In the genomic region with DNA sequence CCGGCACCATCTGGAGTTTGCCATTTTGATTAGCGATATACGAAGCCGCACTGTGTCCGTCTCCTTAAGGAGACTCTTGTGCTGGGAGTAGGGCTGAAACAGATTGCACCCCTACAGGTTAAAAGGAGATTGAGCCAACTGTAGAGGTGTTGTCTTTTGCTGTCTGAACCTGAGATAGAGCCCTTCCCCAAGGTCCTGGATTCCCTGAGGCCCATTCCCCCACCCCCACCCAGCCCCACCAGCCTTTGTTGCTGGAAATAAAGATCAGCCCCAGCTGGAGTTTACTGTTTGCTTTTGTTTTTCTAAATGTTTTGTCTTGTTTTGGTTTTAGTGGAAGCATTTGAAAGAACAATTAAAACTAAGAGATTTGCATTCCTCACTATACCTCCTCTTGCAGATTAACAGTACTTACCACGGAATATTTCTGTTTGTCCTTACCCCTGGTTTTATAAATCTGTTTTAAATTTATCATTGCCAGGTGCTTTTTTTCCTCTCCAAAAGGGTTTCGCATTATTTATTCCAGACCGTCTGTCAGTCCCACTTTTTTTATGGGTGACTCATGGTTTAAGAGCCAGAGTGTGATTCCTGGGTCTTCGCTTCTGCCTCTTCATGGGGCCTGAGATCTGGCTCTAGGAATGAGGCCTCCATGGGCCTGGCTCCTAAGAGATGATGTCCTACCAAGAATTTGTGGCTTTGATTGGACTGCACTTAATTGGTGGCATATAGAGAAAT, we compare ENCODE assay signal across 18 cellular contexts.
A peak's percentile ranks its signal among the peaks of the same experiment; 100 is the strongest.
DNase-seq lines count a peak whose midpoint lies in the region; ATAC-seq and TF ChIP-seq lines count a peak whose summit lies in the region.
"Had no signal": no experiment of that assay in that cellular context is flagged by ENCODE, and none has a peak within 500 bp of the region (broad histone marks: within the 10 kb centered on the region; RNA-seq: fewer than 3 reads in every experiment).

No MANE protein-coding gene starts in this region.

- H3K36me3 ChIP-seq in H7 (replicated peaks; ENCODE audit: control insufficient read depth, insufficient read depth, low read length): peaks cover 36% of the 10 kb centered on the region
- peaks cover 49% of the 10 kb centered on the region for H3K36me3 ChIP-seq in iPS-15b (ENCODE audit: control insufficient read depth, insufficient read depth, low read length)
- no peaks in the 10 kb centered on the region for H3K36me3 ChIP-seq in PC-9 (ENCODE audit: low read depth)

- CTCF ChIA-PET in WTC11 (lab: Charles Lee) (no interaction called here), PC-9 (lab: Charles Lee) (no interaction called here)

- H3K4me3 ChIP-seq in H7 (ENCODE audit: insufficient read depth, low read depth, low read length): no peak overlapping the region
- peak overlapping the region; percentile 28 for H3K4me3 ChIP-seq in iPS-15b (ENCODE audit: low read depth, low read length)
- no peak overlapping the region for H3K4me3 ChIP-seq in PC-9
- H3K4me3 ChIP-seq: gastroesophageal sphincter, thyroid gland had no signal

- no peak overlapping the region; the same call in 1 of the 2 replicates for H3K4me3 Mint-ChIP-seq in WTC11
- H3K4me3 Mint-ChIP-seq: activated CD8-positive, alpha-beta T cell treated with anti-CD3 and anti-CD28 coated beads, Interleukin-2, amount 10 ng/mL, durations not matched to agents 7 days and 5 days had no signal

- no peak overlapping the region for H3K27ac ChIP-seq in PC-9
- H3K27ac ChIP-seq: brain microvascular endothelial cell, gastroesophageal sphincter, neutrophil, thyroid gland had no signal

- no peaks in the 10 kb centered on the region for H3K9me2 ChIP-seq in PC-9 (ENCODE audit: insufficient read depth)

- peak; percentile 16 for DNase-seq in A172 (ENCODE audit: low spot score)
- peak; percentile 78 for DNase-seq in H7
- no peak for DNase-seq in WTC11 (ENCODE audit: low spot score)
- DNase-seq in PC-9: no peak
- DNase-seq in foreskin melanocyte: no peak
- DNase-seq: activated CD8-positive, alpha-beta T cell treated with anti-CD3 and anti-CD28 coated beads, Interleukin-2, amount 10 ng/mL, durations not matched to agents 7 days and 5 days; activated gamma-delta T cell treated with Interleukin-2 at 50 U/mL for 16 hours; brain microvascular endothelial cell; Caco-2; kidney; NCI-H1092 treated with DMSO at 0.1 percent for 48 hours; stimulated activated CD4-positive, alpha-beta T cell treated with anti-CD3 and anti-CD28 coated beads, Interleukin-2, amount 100 ng/mL, for 24 hours; thyroid gland had no signal

- H3K9me3 ChIP-seq in iPS-15b (ENCODE audit: control insufficient read depth, insufficient read depth, low read length) (no peaks in the 10 kb centered on the region), PC-9 (ENCODE audit: insufficient read depth, low read depth) (no peaks in the 10 kb centered on the region)
- H3K9me3 ChIP-seq: Caco-2, gastroesophageal sphincter, neutrophil, thyroid gland had no signal

- no peak overlapping the region for H3K9ac ChIP-seq in iPS-15b (ENCODE audit: low read depth, low read length)

- TF ChIP-seq CTCF in WTC11 (IDR thresholded peaks at IDR 0.05) (no peak), PC-9 (conservative IDR thresholded peaks at IDR 0.05) (no peak)

- no peak overlapping the region for H2AFZ ChIP-seq in PC-9

- intact Hi-C loops in PC-9 (cut with micrococcal nuclease; ENCODE audit: unreplicated experiment): no loop called here

- H3K4me1 Mint-ChIP-seq in WTC11: peaks cover 67% of the 10 kb centered on the region

- H3K9me3 Mint-ChIP-seq in WTC11: no peaks in the 10 kb centered on the region

- no peaks in the 10 kb centered on the region for H3F3A ChIP-seq in PC-9 (ENCODE audit: insufficient read depth, low read depth)

- ATAC-seq in WTC11: peak; percentile 71
- ATAC-seq in GM18867 (IDR thresholded peaks at IDR 0.05; ENCODE audit: unreplicated experiment): no peak
- ATAC-seq in HG02981 (IDR thresholded peaks at IDR 0.05; ENCODE audit: unreplicated experiment): no peak
- ATAC-seq: activated CD8-positive, alpha-beta T cell treated with anti-CD3 and anti-CD28 coated beads, Interleukin-2, amount 10 ng/mL, durations not matched to agents 7 days and 5 days; gastroesophageal sphincter had no signal

- H3K36me3 Mint-ChIP-seq in WTC11: peaks cover 52% of the 10 kb centered on the region

- no peaks in the 10 kb centered on the region; the same call in 1 of the 2 replicates for H3K27me3 Mint-ChIP-seq in WTC11 (ENCODE audit: low read depth)

- H3K4me1 ChIP-seq in iPS-15b (ENCODE audit: control insufficient read depth, insufficient read depth, low read length): peaks cover 38% of the 10 kb centered on the region
- no peaks in the 10 kb centered on the region for H3K4me1 ChIP-seq in PC-9 (replicated peaks; ENCODE audit: insufficient read depth)
- H3K4me1 ChIP-seq: Caco-2 had no signal

- H3K79me2 ChIP-seq in PC-9 (ENCODE audit: low read depth): no peaks in the 10 kb centered on the region; the same call in 1 of the 2 replicates

- H3K4me2 ChIP-seq in PC-9: no peak overlapping the region

- 0 out of 2 replicates have a peak overlapping the region, but pooled peaks have one; percentile 78 for H3K27ac Mint-ChIP-seq in WTC11

- no TSS peak for BruUV-seq in PC-9 (replicated peaks; lab: Mats Ljungman, UMichigan)

- H4K20me1 ChIP-seq in PC-9 (ENCODE audit: insufficient read depth): peaks cover 5% of the 10 kb centered on the region; the same call in 1 of the 2 replicates

- H3K27me3 ChIP-seq in H7 (ENCODE audit: control insufficient read depth, insufficient read depth, low read length) (no peaks in the 10 kb centered on the region), iPS-15b (ENCODE audit: control insufficient read depth, insufficient read depth, low read length) (no peaks in the 10 kb centered on the region), PC-9 (ENCODE audit: insufficient read depth, low read depth) (no peaks in the 10 kb centered on the region)
- H3K27me3 ChIP-seq: brain microvascular endothelial cell, gastroesophageal sphincter, neutrophil, thyroid gland had no signal

- POLR2A ChIA-PET in WTC11 (lab: Charles Lee) (no interaction called here), PC-9 (lab: Charles Lee; ENCODE audit: unreplicated experiment) (no interaction called here)

TF ChIP-seq in WTC11, 78 proteins besides CTCF, POLR2A, EP300 and RAD21:
- TF ChIP-seq ATF3 (CRISPR knock-in tag; conservative IDR thresholded peaks at IDR 0.05): no peak
- no peak for TF ChIP-seq JUN (CRISPR knock-in tag; IDR thresholded peaks at IDR 0.05)
- TF ChIP-seq AR (CRISPR knock-in tag; IDR thresholded peaks at IDR 0.05): no peak
- TF ChIP-seq, protein P1, sequence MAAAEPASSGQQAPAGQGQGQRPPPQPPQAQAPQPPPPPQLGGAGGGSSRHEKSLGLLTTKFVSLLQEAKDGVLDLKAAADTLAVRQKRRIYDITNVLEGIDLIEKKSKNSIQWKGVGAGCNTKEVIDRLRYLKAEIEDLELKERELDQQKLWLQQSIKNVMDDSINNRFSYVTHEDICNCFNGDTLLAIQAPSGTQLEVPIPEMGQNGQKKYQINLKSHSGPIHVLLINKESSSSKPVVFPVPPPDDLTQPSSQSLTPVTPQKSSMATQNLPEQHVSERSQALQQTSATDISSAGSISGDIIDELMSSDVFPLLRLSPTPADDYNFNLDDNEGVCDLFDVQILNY (CRISPR knock-in tag; IDR thresholded peaks at IDR 0.05): no peak
- no peak for TF ChIP-seq GTF2I (CRISPR knock-in tag; conservative IDR thresholded peaks at IDR 0.05)
- TF ChIP-seq ZNF396 (CRISPR knock-in tag; IDR thresholded peaks at IDR 0.05; ENCODE audit: borderline replicate concordance): no peak
- no peak for TF ChIP-seq HMGA2 (CRISPR knock-in tag; IDR thresholded peaks at IDR 0.05)
- TF ChIP-seq ETV6 (CRISPR knock-in tag; IDR thresholded peaks at IDR 0.05): no peak
- no peak for TF ChIP-seq ZNF416 (CRISPR knock-in tag; IDR thresholded peaks at IDR 0.05)
- TF ChIP-seq ESRRA (CRISPR knock-in tag; IDR thresholded peaks at IDR 0.05; ENCODE audit: borderline replicate concordance): no peak
- TF ChIP-seq ERG (CRISPR knock-in tag; IDR thresholded peaks at IDR 0.05): no peak
TF ChIP-seq in WTC11: peak in this region for 0.

Comparison
In these comparisons a context has a peak if more than half of its experiments do, and no peak if none do; other contexts are left out.
1. DNase-seq: peak in A172 (single experiment) and H7 (single experiment); none in WTC11 (single experiment), PC-9 (0 of 2) and foreskin melanocyte (single experiment).